In genomic region chr1:1779691-1780597, GRCh38 we compare ENCODE assay signal across 8 cellular contexts. TPM values are rescaled to one million over a fixed set of nuclear protein-coding genes. Genes with fewer than 3 reads are reported as not detected.
DNase-seq lines count a peak whose midpoint lies in the region; ATAC-seq and TF ChIP-seq lines count a peak whose summit lies in the region.

No MANE protein-coding gene starts in this region.

- peak; percentile 90 for DNase-seq in OCI-LY7 (ENCODE audit: low spot score)
- peak; percentile 34 for DNase-seq in activated gamma-delta T cell treated with anti-CD3 and anti-CD28 coated beads, Interleukin-2, amount 50 U/mL, for 16 hours (ENCODE audit: low read depth)
- peak; percentile 55 for DNase-seq in left ventricle myocardium inferior
- DNase-seq in stimulated activated CD4-positive, alpha-beta T cell treated with anti-CD3 and anti-CD28 coated beads, Interleukin-12 subunit alpha, Interleukin-12 subunit beta, amount 100 ng/mL, for 48 hours (ENCODE audit: low read depth in 2 of 3, low spot score in 1 of 3), result peak in 2 of 3 donors; percentile 42 to 56
- no peak for DNase-seq in NCI-H1930 (lab: John Stamatoyannopoulos, UW)
- no peak for DNase-seq in NCI-H187 treated with DMSO at 0.1 percent for 48 hours (lab: John Stamatoyannopoulos, UW)

- H3K27ac ChIP-seq in OCI-LY7 (ENCODE audit: low read depth, low read length, poor library complexity, severe bottlenecking) (peak overlapping the region; percentile 96), left ventricle myocardium inferior (replicated peaks) (peak overlapping the region; percentile 97)

- ATAC-seq in HG02610 (IDR thresholded peaks at IDR 0.05; ENCODE audit: unreplicated experiment), result peak; percentile 39

- H3K4me3 ChIP-seq in OCI-LY7 (ENCODE audit: low read depth, low read length, poor library complexity, severe bottlenecking) (peak overlapping the region; percentile 97), left ventricle myocardium inferior (peak overlapping the region; percentile 98)

- BruUV-seq in OCI-LY7 (replicated peaks; lab: Mats Ljungman, UMichigan), result no TSS peak

- CTCF ChIA-PET in OCI-LY7 (lab: Charles Lee; ENCODE audit: unreplicated experiment), result interaction anchor here (0.6 to 1.3 kb wide), 5 partner anchors 9 to 130 kb away, joined by 3 to 5 read pairs (median 3); no protein-coding TSS in a partner anchor

- no peaks in the 10 kb centered on the region for H3K27me3 ChIP-seq in left ventricle myocardium inferior (ENCODE audit: low read depth)

- H3K36me3 ChIP-seq in OCI-LY7 (ENCODE audit: insufficient read depth, low read length) (peaks cover 23% of the 10 kb centered on the region), left ventricle myocardium inferior (peaks cover 4% of the 10 kb centered on the region)

- POLR2A ChIA-PET in OCI-LY7 (lab: Charles Lee), result interaction anchor here (0.6 to 1.7 kb wide), 10 partner anchors 11 to 129 kb away, joined by 3 to 8 read pairs (median 4); no protein-coding TSS in a partner anchor

- TF ChIP-seq POLR2A in GM15510 (IDR thresholded peaks at IDR 0.05; ENCODE audit: borderline replicate concordance, extremely low read depth, insufficient read length), result peak; percentile 41

- H4K20me1 ChIP-seq in OCI-LY7 (ENCODE audit: insufficient read depth, low read length), result peaks cover 6% of the 10 kb centered on the region

- no peaks in the 10 kb centered on the region for H3K9me2 ChIP-seq in OCI-LY7 (ENCODE audit: insufficient read depth, low read length)

- peak overlapping the region; percentile 92 for H3K4me2 ChIP-seq in OCI-LY7 (ENCODE audit: low read length)

- TF ChIP-seq CTCF in OCI-LY7 (conservative IDR thresholded peaks at IDR 0.05; ENCODE audit: low read length), result peak; percentile 30; the same call in 1 of the 2 replicates
- TF ChIP-seq CTCF in left ventricle myocardium inferior (IDR thresholded peaks at IDR 0.05; ENCODE audit: borderline replicate concordance), result no peak

- intact Hi-C loops in OCI-LY7 (cut with micrococcal nuclease; ENCODE audit: unreplicated experiment), result loop anchor here (1.0 to 2.0 kb wide), 4 partner anchors 53 to 126 kb away; no protein-coding TSS in a partner anchor
- intact Hi-C loops in left ventricle myocardium inferior (cut with micrococcal nuclease), result no loop called here

- peaks cover 32% of the 10 kb centered on the region for H3K79me2 ChIP-seq in OCI-LY7 (ENCODE audit: insufficient read depth, low read depth, low read length)

- no peaks in the 10 kb centered on the region for H3K9me3 ChIP-seq in OCI-LY7 (ENCODE audit: low read length)
- no peaks in the 10 kb centered on the region for H3K9me3 ChIP-seq in left ventricle myocardium inferior (replicated peaks)

- no peak overlapping the region for H2AFZ ChIP-seq in OCI-LY7 (ENCODE audit: low read length)

- H3K4me1 ChIP-seq in OCI-LY7 (ENCODE audit: insufficient read depth, low read length, poor library complexity, severe bottlenecking) (peaks cover 71% of the 10 kb centered on the region), left ventricle myocardium inferior (peaks cover 87% of the 10 kb centered on the region)

RNA-seq across cellular contexts. Expression of gene NADK, which starts 1.7 kb away (rescaled TPM):
- 144 and 156 TPM in 2 replicates for total RNA-seq in OCI-LY7 (2014; rRNA removed; shearing (Covaris generic))
- 173 and 184 TPM in 2 replicates for total RNA-seq in OCI-LY7 (2022)
- 25.3 TPM for total RNA-seq in left ventricle myocardium inferior

RNA-seq across cellular contexts. Expression of gene CDK11A, which starts 55.8 kb away (rescaled TPM):
- 50.9 and 66.1 TPM in 2 replicates for total RNA-seq in OCI-LY7 (2014; rRNA removed; shearing (Covaris generic))
- 90.5 and 92.1 TPM in 2 replicates for total RNA-seq in OCI-LY7 (2022)
- 21.7 TPM for total RNA-seq in left ventricle myocardium inferior

Comparison
In these comparisons a context has a peak if more than half of its experiments do, and no peak if none do; other contexts are left out.
1. DNase-seq: peak in OCI-LY7 (single experiment), activated gamma-delta T cell treated with anti-CD3 and anti-CD28 coated beads, Interleukin-2, amount 50 U/mL, for 16 hours (single experiment), left ventricle myocardium inferior (single experiment) and stimulated activated CD4-positive, alpha-beta T cell treated with anti-CD3 and anti-CD28 coated beads, Interleukin-12 subunit alpha, Interleukin-12 subunit beta, amount 100 ng/mL, for 48 hours (2 of 3); none in NCI-H1930 (0 of 2) and NCI-H187 treated with DMSO at 0.1 percent for 48 hours (single experiment).